ENCODE assay signal across 19 cellular contexts in the genomic region with DNA sequence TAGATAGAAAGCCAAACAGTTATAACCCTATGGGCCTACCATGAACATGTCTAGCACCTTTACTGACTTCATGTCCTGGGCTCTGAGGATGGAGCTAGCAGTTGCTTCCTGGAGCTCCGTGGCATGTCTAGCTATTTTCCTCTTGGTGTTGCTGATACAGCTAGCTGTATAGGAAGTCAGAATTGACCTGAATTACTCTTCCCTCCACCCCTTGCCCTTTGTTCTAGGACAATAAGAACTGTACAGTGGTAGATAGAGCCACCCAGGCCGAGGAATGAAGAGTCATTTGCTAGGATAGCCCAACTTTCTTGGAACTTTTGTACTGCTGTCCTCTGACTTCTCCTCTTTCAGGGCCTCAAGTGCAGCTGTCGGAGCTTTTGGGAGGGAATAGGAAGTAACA.
DNase-seq lines count a peak whose midpoint lies in the region; ATAC-seq, FAIRE-seq and TF ChIP-seq lines count a peak whose summit lies in the region.
"Had no signal": no experiment of that assay in that cellular context is flagged by ENCODE, and none has a peak within 500 bp of the region (broad histone marks: within the 10 kb centered on the region; RNA-seq: fewer than 3 reads in every experiment).

No MANE protein-coding gene starts in this region.

- ATAC-seq in left colon (peak; percentile 91), HG02763 (IDR thresholded peaks at IDR 0.05; ENCODE audit: unreplicated experiment) (no peak), GM21717 (IDR thresholded peaks at IDR 0.05; ENCODE audit: unreplicated experiment) (no peak)

- H3K27me3 ChIP-seq in small intestine (ENCODE audit: control insufficient read depth in 2 of 2, insufficient read depth in 2 of 2, low read length in 2 of 2) = no peaks in the 10 kb centered on the region

- peak overlapping the region; percentile 58 for H3K27ac Mint-ChIP-seq in endothelial cell (ENCODE audit: unreplicated experiment)

- DNase-seq in endothelial cell (ENCODE audit: low spot score) = no peak
- no peak for DNase-seq in left colon
- DNase-seq in small intestine = peak; percentile 6
- no peak for DNase-seq in RCC 7860 (ENCODE audit: low spot score)
- DNase-seq: C1 segment of cervical spinal cord; Calu3; CD4-positive, alpha-beta memory T cell; COR-L47; DMS53; DMS79 treated with DMSO at 0.1 percent for 48 hours; GF-D8; GM23248; H7; HCEC 1CT had no signal

- no peak overlapping the region for H3K4me3 Mint-ChIP-seq in endothelial cell (ENCODE audit: unreplicated experiment)
- H3K4me3 Mint-ChIP-seq: CD4-positive, alpha-beta memory T cell had no signal

- intact Hi-C loops in left colon (cut with DNase I, micrococcal nuclease) = no loop called here

- no peak for TF ChIP-seq CTCF in endothelial cell (IDR thresholded peaks at IDR 0.05; ENCODE audit: unreplicated experiment)

- H3K36me3 Mint-ChIP-seq in endothelial cell (ENCODE audit: low read depth, unreplicated experiment) = peaks cover 22% of the 10 kb centered on the region
- H3K36me3 Mint-ChIP-seq: CD4-positive, alpha-beta memory T cell had no signal

- H3K27ac ChIP-seq in small intestine (ENCODE audit: low read depth in 1 of 2, low read length in 1 of 2) = no peak overlapping the region
- H3K27ac ChIP-seq: GM23248 had no signal

- H3K36me3 ChIP-seq in small intestine (ENCODE audit: control insufficient read depth in 2 of 2, insufficient read depth in 2 of 2, low read length in 2 of 2) = peaks cover 3 to 5% of the 10 kb centered on the region in 2 donors

- WGBS in small intestine, 3 donors = 61 to 70% (median 65%) methylated on average over 3 of the region's 3 CpGs

- peaks cover 48% of the 10 kb centered on the region for H3K4me1 Mint-ChIP-seq in endothelial cell (ENCODE audit: unreplicated experiment)
- H3K4me1 Mint-ChIP-seq: CD4-positive, alpha-beta memory T cell had no signal

- H3K27me3 Mint-ChIP-seq in endothelial cell (ENCODE audit: unreplicated experiment) = peaks cover 5% of the 10 kb centered on the region
- H3K27me3 Mint-ChIP-seq: CD4-positive, alpha-beta memory T cell had no signal

- no peaks in the 10 kb centered on the region for H3K9me3 Mint-ChIP-seq in endothelial cell (ENCODE audit: unreplicated experiment)
- H3K9me3 Mint-ChIP-seq: CD4-positive, alpha-beta memory T cell had no signal

- no peak overlapping the region for H3K4me3 ChIP-seq in small intestine (ENCODE audit: low read depth in 1 of 2, low read length in 2 of 2)
- H3K4me3 ChIP-seq: GM23248 had no signal

- H3K4me1 ChIP-seq in small intestine (ENCODE audit: control insufficient read depth in 2 of 2, insufficient read depth in 1 of 2, low read depth in 1 of 2, low read length in 1 of 2) = no peaks in the 10 kb centered on the region

- H3K9me3 ChIP-seq in small intestine (ENCODE audit: control insufficient read depth, low read depth) = no peaks in the 10 kb centered on the region

- FAIRE-seq in small intestine (lab: Jason Lieb, UNC) = no peak
- FAIRE-seq in RCC 7860 (lab: Jason Lieb, UNC) = no peak
- FAIRE-seq: GM12891, GM18507, H1 had no signal
